ENCODE assay signal across 2 cellular contexts in genomic region chr6:39561536-39562266, GRCh38.
TF ChIP-seq lines count a peak whose summit lies in the region.

No MANE protein-coding gene starts in this region.

TF ChIP-seq in liver, 16 proteins besides CTCF, POLR2A, EP300 and RAD21:
- TF ChIP-seq NR2F2 (IDR thresholded peaks at IDR 0.05) = peak; percentile 54
- TF ChIP-seq HNF4G (IDR thresholded peaks at IDR 0.05) = no peak
- peak; percentile 43 to 52 for TF ChIP-seq HNF4A (conservative IDR thresholded peaks at IDR 0.05)
- TF ChIP-seq JUND (IDR thresholded peaks at IDR 0.05) = peak in 1 of 2 donors; percentile 14
- no peak for TF ChIP-seq EGR1 (IDR thresholded peaks at IDR 0.05; ENCODE audit: low read depth in 2 of 2)
- no peak for TF ChIP-seq ATF3 (IDR thresholded peaks at IDR 0.05)
- TF ChIP-seq, protein P1, sequence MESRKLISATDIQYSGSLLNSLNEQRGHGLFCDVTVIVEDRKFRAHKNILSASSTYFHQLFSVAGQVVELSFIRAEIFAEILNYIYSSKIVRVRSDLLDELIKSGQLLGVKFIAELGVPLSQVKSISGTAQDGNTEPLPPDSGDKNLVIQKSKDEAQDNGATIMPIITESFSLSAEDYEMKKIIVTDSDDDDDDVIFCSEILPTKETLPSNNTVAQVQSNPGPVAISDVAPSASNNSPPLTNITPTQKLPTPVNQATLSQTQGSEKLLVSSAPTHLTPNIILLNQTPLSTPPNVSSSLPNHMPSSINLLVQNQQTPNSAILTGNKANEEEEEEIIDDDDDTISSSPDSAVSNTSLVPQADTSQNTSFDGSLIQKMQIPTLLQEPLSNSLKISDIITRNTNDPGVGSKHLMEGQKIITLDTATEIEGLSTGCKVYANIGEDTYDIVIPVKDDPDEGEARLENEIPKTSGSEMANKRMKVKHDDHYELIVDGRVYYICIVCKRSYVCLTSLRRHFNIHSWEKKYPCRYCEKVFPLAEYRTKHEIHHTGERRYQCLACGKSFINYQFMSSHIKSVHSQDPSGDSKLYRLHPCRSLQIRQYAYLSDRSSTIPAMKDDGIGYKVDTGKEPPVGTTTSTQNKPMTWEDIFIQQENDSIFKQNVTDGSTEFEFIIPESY (IDR thresholded peaks at IDR 0.05) = no peak
- no peak for TF ChIP-seq FOXA2 (IDR thresholded peaks at IDR 0.05)
- peak; percentile 7 for TF ChIP-seq SP1 (IDR thresholded peaks at IDR 0.05)
- no peak for TF ChIP-seq GABPA (IDR thresholded peaks at IDR 0.05 in 1 of 2, conservative IDR thresholded peaks at IDR 0.05 in 1 of 2)
- TF ChIP-seq, protein P2, sequence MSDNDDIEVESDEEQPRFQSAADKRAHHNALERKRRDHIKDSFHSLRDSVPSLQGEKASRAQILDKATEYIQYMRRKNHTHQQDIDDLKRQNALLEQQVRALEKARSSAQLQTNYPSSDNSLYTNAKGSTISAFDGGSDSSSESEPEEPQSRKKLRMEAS (IDR thresholded peaks at IDR 0.05) = peak; percentile 27
- peak; percentile 24 for TF ChIP-seq YY1 (IDR thresholded peaks at IDR 0.05)
- TF ChIP-seq REST (IDR thresholded peaks at IDR 0.05) = peak; percentile 20
- TF ChIP-seq TAF1 (conservative IDR thresholded peaks at IDR 0.05) = no peak
- no peak for TF ChIP-seq FOXA1 (IDR thresholded peaks at IDR 0.05)
- TF ChIP-seq RXRA (IDR thresholded peaks at IDR 0.05) = peak; percentile 55 to 69

TF ChIP-seq in HepG2, 621 proteins besides CTCF, POLR2A, EP300 and RAD21:
- TF ChIP-seq SP4 (CRISPR knock-in tag; IDR thresholded peaks at IDR 0.05) (no peak), NFKBIZ (CRISPR knock-in tag; IDR thresholded peaks at IDR 0.05) (no peak), ZNF230 (CRISPR knock-in tag; IDR thresholded peaks at IDR 0.05) (no peak), HES4 (CRISPR knock-in tag; IDR thresholded peaks at IDR 0.05; ENCODE audit: borderline replicate concordance) (no peak), POGZ (CRISPR knock-in tag; IDR thresholded peaks at IDR 0.05) (no peak), ETV6 (CRISPR knock-in tag; conservative IDR thresholded peaks at IDR 0.05) (no peak), FOXJ3 (CRISPR knock-in tag; IDR thresholded peaks at IDR 0.05; ENCODE audit: borderline replicate concordance) (no peak), HIC2 (CRISPR knock-in tag; IDR thresholded peaks at IDR 0.05; ENCODE audit: low read depth) (no peak), ZNF737 (CRISPR knock-in tag; IDR thresholded peaks at IDR 0.05; ENCODE audit: borderline replicate concordance) (no peak), ZNF839 (CRISPR knock-in tag; IDR thresholded peaks at IDR 0.05; ENCODE audit: borderline replicate concordance) (no peak), ZBTB37 (CRISPR knock-in tag; IDR thresholded peaks at IDR 0.05) (no peak), ZNF337 (CRISPR knock-in tag; IDR thresholded peaks at IDR 0.05; ENCODE audit: borderline replicate concordance, low read depth) (no peak), ZNF280D (CRISPR knock-in tag; IDR thresholded peaks at IDR 0.05) (no peak), ZSCAN20 (CRISPR knock-in tag; IDR thresholded peaks at IDR 0.05; ENCODE audit: borderline replicate concordance) (no peak), ZFP36L1 (CRISPR knock-in tag; IDR thresholded peaks at IDR 0.05) (no peak), MAF1 (CRISPR knock-in tag; IDR thresholded peaks at IDR 0.05; ENCODE audit: borderline replicate concordance) (no peak), TGIF2 (CRISPR knock-in tag; IDR thresholded peaks at IDR 0.05) (no peak)
